Comparison of ENCODE assay signal across 26 cellular contexts in the genomic region with DNA sequence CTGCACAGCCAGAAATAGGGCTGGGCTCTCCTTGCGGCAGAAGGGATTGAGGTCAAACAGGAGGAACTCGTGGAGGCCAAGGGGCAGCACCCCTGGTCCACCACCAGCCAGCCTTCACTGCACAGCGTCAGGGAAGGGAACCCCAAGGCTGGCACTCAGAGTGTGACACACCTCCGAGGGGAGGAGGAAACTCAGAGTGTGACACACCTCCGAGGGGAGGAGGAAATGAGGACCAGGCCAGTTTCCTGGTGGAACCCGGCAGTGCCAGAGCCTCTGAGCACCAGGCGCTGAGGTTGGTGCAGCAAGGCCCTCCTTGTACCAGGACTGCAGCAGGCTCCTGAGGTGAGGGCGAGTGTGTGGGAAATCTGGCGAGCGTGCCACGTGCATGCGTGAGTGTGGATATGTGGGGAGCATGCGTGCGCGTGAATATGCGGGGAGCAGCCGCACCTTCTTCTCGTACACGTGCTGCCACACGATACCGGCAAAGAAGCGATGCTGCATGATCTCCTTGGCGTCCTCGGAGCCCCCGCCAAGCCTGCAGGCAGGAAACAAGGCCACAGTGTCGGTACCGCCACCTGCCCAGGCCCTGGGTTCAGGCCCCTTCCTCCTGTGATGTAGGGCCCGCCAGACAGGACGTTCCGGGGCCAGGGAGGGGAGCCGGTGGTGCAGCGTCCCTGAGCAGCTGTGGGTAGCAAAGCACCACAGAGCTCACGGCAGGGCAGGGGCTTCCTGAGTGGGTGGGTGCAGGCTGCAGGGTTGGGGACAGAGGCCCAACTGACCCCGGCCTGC.
"Had no signal": no experiment of that assay in that cellular context is flagged by ENCODE, and none has a peak within 500 bp of the region (broad histone marks: within the 10 kb centered on the region; RNA-seq: fewer than 3 reads in every experiment).

No MANE protein-coding gene starts in this region.

- H3K27ac ChIP-seq: breast epithelium, hepatocyte, pancreas, sigmoid colon, upper lobe of left lung, WERI-Rb-1 had no signal

- H3K9me3 ChIP-seq: breast epithelium, pancreas, sigmoid colon had no signal

- H3K27me3 Mint-ChIP-seq: activated CD4-positive, alpha-beta T cell treated with anti-CD3 and anti-CD28 coated beads, Interleukin-2, amount 10 ng/mL, durations not matched to agents 7 days and 5 days; activated naive CD8-positive, alpha-beta T cell treated with anti-CD3 and anti-CD28 coated beads for 36 hours; activated T-helper 17 cell treated with anti-CD3 and anti-CD28 coated beads, Interleukin-2, amount 50 U/mL, for 72 hours; central memory CD8-positive, alpha-beta T cell had no signal

- H3K36me3 ChIP-seq: breast epithelium had no signal

- H3K27ac Mint-ChIP-seq: activated CD4-positive, alpha-beta T cell treated with anti-CD3 and anti-CD28 coated beads, Interleukin-2, amount 10 ng/mL, durations not matched to agents 7 days and 5 days; activated CD8-positive, alpha-beta T cell treated with anti-CD3 and anti-CD28 coated beads, Interleukin-2, amount 10 ng/mL, durations not matched to agents 7 days and 5 days; activated naive CD8-positive, alpha-beta T cell treated with anti-CD3 and anti-CD28 coated beads for 36 hours; activated T-helper 17 cell treated with anti-CD3 and anti-CD28 coated beads, Interleukin-2, amount 50 U/mL, for 72 hours; mesothelial cell of epicardium; natural killer cell had no signal

- H3K36me3 Mint-ChIP-seq: natural killer cell had no signal

- ATAC-seq: activated CD8-positive, alpha-beta T cell treated with anti-CD3 and anti-CD28 coated beads, Interleukin-2, amount 10 ng/mL, durations not matched to agents 7 days and 5 days; activated T-helper 17 cell treated with anti-CD3 and anti-CD28 coated beads, Interleukin-2, amount 50 U/mL, for 72 hours; left ventricle myocardium superior; natural killer cell; pancreas; SK-N-SH treated with all-trans-retinoic acid at 6 μM for 48 hours had no signal

- H3K4me3 Mint-ChIP-seq: activated CD4-positive, alpha-beta T cell treated with anti-CD3 and anti-CD28 coated beads, Interleukin-2, amount 10 ng/mL, durations not matched to agents 7 days and 5 days; activated CD8-positive, alpha-beta T cell treated with anti-CD3 and anti-CD28 coated beads, Interleukin-2, amount 10 ng/mL, durations not matched to agents 7 days and 5 days; activated naive CD8-positive, alpha-beta T cell treated with anti-CD3 and anti-CD28 coated beads for 36 hours; activated T-helper 17 cell treated with anti-CD3 and anti-CD28 coated beads, Interleukin-2, amount 50 U/mL, for 72 hours; central memory CD8-positive, alpha-beta T cell; immature natural killer cell; mesothelial cell of epicardium; natural killer cell had no signal

- FAIRE-seq: colon, pancreas, TTC549 had no signal

- H3K4me1 Mint-ChIP-seq: activated T-helper 17 cell treated with anti-CD3 and anti-CD28 coated beads, Interleukin-2, amount 50 U/mL, for 72 hours; central memory CD8-positive, alpha-beta T cell had no signal

- H3K4me3 ChIP-seq: breast epithelium, hepatocyte, pancreas, sigmoid colon, upper lobe of left lung had no signal

- DNase-seq: activated CD4-positive, alpha-beta T cell treated with anti-CD3 and anti-CD28 coated beads, Interleukin-2, amount 10 ng/mL, durations not matched to agents 7 days and 5 days; activated CD4-positive, CD25-positive, alpha-beta regulatory T cell treated with anti-CD3 and anti-CD28 coated beads, Interleukin-2, amount 50 U/mL, for 72 hours; activated CD8-positive, alpha-beta T cell treated with anti-CD3 and anti-CD28 coated beads, Interleukin-2, amount 10 ng/mL, durations not matched to agents 7 days and 5 days; activated naive CD8-positive, alpha-beta T cell treated with anti-CD3 and anti-CD28 coated beads for 36 hours; amniotic stem cell; erythroblast; foreskin melanocyte; glutamatergic neuron; immature natural killer cell; left ventricle myocardium superior; mammary epithelial cell; natural killer cell; sigmoid colon; stimulated activated CD4-positive, alpha-beta T cell treated with anti-CD3 and anti-CD28 coated beads, Interleukin-4, amount 100 ng/mL, for 1 hour; stimulated activated naive CD4-positive, alpha-beta T cell treated with Interleukin-2 at 50 U/mL for 16 hours; WERI-Rb-1 had no signal

- H3K27me3 ChIP-seq: breast epithelium, hepatocyte, pancreas, sigmoid colon, upper lobe of left lung had no signal
